ENCODE assay signal across 10 cellular contexts in the genomic region with DNA sequence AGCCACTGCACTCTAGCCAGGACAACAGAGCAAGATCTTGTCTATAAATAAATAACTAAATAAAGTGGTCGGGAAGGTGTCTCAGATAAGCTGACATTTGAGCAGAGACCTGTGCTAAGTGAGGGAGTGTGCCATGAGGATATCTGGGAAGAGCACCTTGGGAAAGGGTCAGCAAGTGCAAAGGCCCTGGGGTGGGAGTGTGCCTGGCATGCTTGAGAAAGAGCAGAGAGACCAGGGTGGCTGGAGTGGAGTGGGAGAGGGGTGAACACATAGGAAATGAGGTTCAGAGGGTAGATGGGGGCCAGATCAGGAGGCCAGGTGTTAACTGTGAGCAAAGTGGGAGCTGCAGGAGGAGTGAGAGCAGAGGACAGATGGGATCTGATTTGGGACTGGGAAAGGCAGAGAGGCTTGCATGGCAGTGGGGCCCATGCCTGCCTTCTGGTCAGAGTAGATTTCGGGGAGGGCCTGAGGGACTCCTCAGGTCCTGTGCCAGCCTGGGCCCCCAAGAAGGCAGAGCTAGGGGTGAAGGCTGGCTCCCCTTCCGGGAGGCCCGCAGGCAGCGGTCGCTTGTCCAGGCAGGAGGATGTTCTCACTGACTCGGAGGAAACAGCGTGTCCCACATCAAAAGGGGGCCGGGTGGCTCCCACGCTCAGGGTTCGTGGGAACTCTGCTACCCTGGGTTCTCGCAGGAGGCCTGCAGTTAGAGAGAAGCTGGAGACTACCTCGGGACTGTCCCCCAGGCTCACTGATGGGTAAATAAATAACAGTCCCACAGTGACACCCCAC. TPM values are rescaled to one million over a fixed set of nuclear protein-coding genes. Genes with fewer than 3 reads are reported as not detected.
DNase-seq lines count a peak whose midpoint lies in the region; ATAC-seq, FAIRE-seq and TF ChIP-seq lines count a peak whose summit lies in the region.
"Had no signal": no experiment of that assay in that cellular context is flagged by ENCODE, and none has a peak within 500 bp of the region (broad histone marks: within the 10 kb centered on the region; RNA-seq: fewer than 3 reads in every experiment).

No MANE protein-coding gene starts in this region.

- peaks cover 21% of the 10 kb centered on the region for H3K36me3 Mint-ChIP-seq in CD4-positive, alpha-beta T cell (ENCODE audit: low read depth)
- peaks cover 3% of the 10 kb centered on the region for H3K36me3 Mint-ChIP-seq in T-helper 17 cell (ENCODE audit: low read depth)
- no peaks in the 10 kb centered on the region for H3K36me3 Mint-ChIP-seq in activated T-helper 1 cell treated with anti-CD3 and anti-CD28 coated beads, Interleukin-12 subunit alpha, Interleukin-12 subunit beta, Interleukin-2, Interleukin-4 antibody, amounts not matched to agents 30 ng/mL and 10 ng/mL and 1 ng/mL, durations not matched to agents 14 hours and 24 hours and 36 hours (ENCODE audit: low read depth)

- peak; percentile 42 for ATAC-seq in CD4-positive, alpha-beta T cell (ENCODE audit: poor library complexity)
- ATAC-seq in T-helper 17 cell (peak; percentile 60), HG03521 (IDR thresholded peaks at IDR 0.05; ENCODE audit: unreplicated experiment) (no peak)
- ATAC-seq: gastroesophageal sphincter had no signal

- H3K4me3 Mint-ChIP-seq in CD4-positive, alpha-beta T cell, result peak overlapping the region; percentile 26
- H3K4me3 Mint-ChIP-seq in T-helper 17 cell, result peak overlapping the region; percentile 77
- H3K4me3 Mint-ChIP-seq in activated T-helper 1 cell treated with anti-CD3 and anti-CD28 coated beads, Interleukin-12 subunit alpha, Interleukin-12 subunit beta, Interleukin-2, Interleukin-4 antibody, amounts not matched to agents 30 ng/mL and 10 ng/mL and 1 ng/mL, durations not matched to agents 14 hours and 24 hours and 36 hours, result peak overlapping the region; percentile 5

- peaks cover 95% of the 10 kb centered on the region for H3K4me1 Mint-ChIP-seq in CD4-positive, alpha-beta T cell (ENCODE audit: low read depth)
- H3K4me1 Mint-ChIP-seq in T-helper 17 cell, result peaks cover 77% of the 10 kb centered on the region
- H3K4me1 Mint-ChIP-seq in activated T-helper 1 cell treated with anti-CD3 and anti-CD28 coated beads, Interleukin-12 subunit alpha, Interleukin-12 subunit beta, Interleukin-2, Interleukin-4 antibody, amounts not matched to agents 30 ng/mL and 10 ng/mL and 1 ng/mL, durations not matched to agents 14 hours and 24 hours and 36 hours (ENCODE audit: low read depth), result peaks cover 17% of the 10 kb centered on the region

- FAIRE-seq in HTR-8/SVneo (lab: Jason Lieb, UNC), result no peak

- POLR2A ChIA-PET in CD4-positive, alpha-beta T cell (lab: Charles Lee), result interaction anchor here (0.9 to 1.0 kb wide), 2 partner anchors 18 to 111 kb away, joined by 3 to 4 read pairs; partner anchors contain the start of gene OAS2

- no peak for TF ChIP-seq CTCF in CD4-positive, alpha-beta T cell (IDR thresholded peaks at IDR 0.05)

- CTCF ChIA-PET in CD4-positive, alpha-beta T cell (lab: Charles Lee), result interaction anchor here (0.8 to 1.9 kb wide), 2 partner anchors 9 to 14 kb away, joined by 3 to 4 read pairs; no protein-coding TSS in a partner anchor

- H3K27ac ChIP-seq in CD4-positive, alpha-beta T cell (ENCODE audit: low read depth, low read length), result peak overlapping the region; percentile 58
- H3K27ac ChIP-seq: gastroesophageal sphincter, SK-N-MC had no signal

- no peaks in the 10 kb centered on the region for H3K27me3 Mint-ChIP-seq in CD4-positive, alpha-beta T cell
- H3K27me3 Mint-ChIP-seq in T-helper 17 cell, result no peaks in the 10 kb centered on the region
- no peaks in the 10 kb centered on the region for H3K27me3 Mint-ChIP-seq in activated T-helper 1 cell treated with anti-CD3 and anti-CD28 coated beads, Interleukin-12 subunit alpha, Interleukin-12 subunit beta, Interleukin-2, Interleukin-4 antibody, amounts not matched to agents 30 ng/mL and 10 ng/mL and 1 ng/mL, durations not matched to agents 14 hours and 24 hours and 36 hours (ENCODE audit: insufficient read depth)

- no peaks in the 10 kb centered on the region for H3K9me3 Mint-ChIP-seq in CD4-positive, alpha-beta T cell
- H3K9me3 Mint-ChIP-seq in activated T-helper 1 cell treated with anti-CD3 and anti-CD28 coated beads, Interleukin-12 subunit alpha, Interleukin-12 subunit beta, Interleukin-2, Interleukin-4 antibody, amounts not matched to agents 30 ng/mL and 10 ng/mL and 1 ng/mL, durations not matched to agents 14 hours and 24 hours and 36 hours, result no peaks in the 10 kb centered on the region

- no peaks in the 10 kb centered on the region for H3K27me3 ChIP-seq in CD4-positive, alpha-beta T cell (ENCODE audit: control insufficient read depth, insufficient read depth, low read length)

- intact Hi-C loops in CD4-positive, alpha-beta T cell (cut with DNase I, micrococcal nuclease), result loop anchor here in 1 of 2 experiments (10.0 kb wide), 1 partner anchor 66 kb away; no protein-coding TSS in a partner anchor
- intact Hi-C loops in activated T-helper 1 cell treated with anti-CD3 and anti-CD28 coated beads, Interleukin-12 subunit alpha, Interleukin-12 subunit beta, Interleukin-2, Interleukin-4 antibody, amounts not matched to agents 30 ng/mL and 10 ng/mL and 1 ng/mL, durations not matched to agents 14 hours and 24 hours and 36 hours (cut with micrococcal nuclease), result no loop called here

- peak; percentile 10 to 52 (median 34) for DNase-seq in CD4-positive, alpha-beta T cell
- DNase-seq in T-helper 17 cell, result peak in 2 of 3 donors; percentile 27 to 28
- no peak for DNase-seq in activated T-helper 1 cell treated with anti-CD3 and anti-CD28 coated beads, Interleukin-12 subunit alpha, Interleukin-12 subunit beta, Interleukin-2, Interleukin-4 antibody, amounts not matched to agents 30 ng/mL and 10 ng/mL and 1 ng/mL, durations not matched to agents 14 hours and 24 hours and 36 hours (ENCODE audit: low spot score)
- peak; percentile 54 for DNase-seq in stimulated activated CD4-positive, alpha-beta T cell treated with anti-CD3 and anti-CD28 coated beads, Interleukin-12 subunit alpha, Interleukin-12 subunit beta, amount 100 ng/mL, for 4 hours
- no peak for DNase-seq in NCI-H2107 (lab: John Stamatoyannopoulos, UW)
- DNase-seq in hippocampal formation (lab: John Stamatoyannopoulos, UW), result no peak
- DNase-seq in HTR-8/SVneo (ENCODE audit: insufficient read length, low spot score), result no peak

- no peaks in the 10 kb centered on the region for H3K9me3 ChIP-seq in CD4-positive, alpha-beta T cell (ENCODE audit: control insufficient read depth, low read length)
- H3K9me3 ChIP-seq in T-helper 17 cell (ENCODE audit: control insufficient read depth, low read length, poor library complexity, severe bottlenecking), result no peaks in the 10 kb centered on the region
- H3K9me3 ChIP-seq: gastroesophageal sphincter had no signal

- H3K27ac Mint-ChIP-seq in CD4-positive, alpha-beta T cell, result peak overlapping the region; percentile 66
- H3K27ac Mint-ChIP-seq in T-helper 17 cell, result peak overlapping the region; percentile 95
- H3K27ac Mint-ChIP-seq in activated T-helper 1 cell treated with anti-CD3 and anti-CD28 coated beads, Interleukin-12 subunit alpha, Interleukin-12 subunit beta, Interleukin-2, Interleukin-4 antibody, amounts not matched to agents 30 ng/mL and 10 ng/mL and 1 ng/mL, durations not matched to agents 14 hours and 24 hours and 36 hours, result peak overlapping the region; percentile 59

RNA-seq across cellular contexts. Expression of gene DTX1, which starts 32.6 kb away (rescaled TPM):
- 10 to 100 TPM; 14.0 to 14.2 TPM for total RNA-seq in CD4-positive, alpha-beta T cell
- 10 to 100 TPM; 20.7 to 27.7 TPM for total RNA-seq in T-helper 17 cell
- 0.29 TPM in 2 replicates for total RNA-seq in activated T-helper 1 cell treated with anti-CD3 and anti-CD28 coated beads, Interleukin-12 subunit alpha, Interleukin-12 subunit beta, Interleukin-2, Interleukin-4 antibody, amounts not matched to agents 30 ng/mL and 10 ng/mL and 1 ng/mL, durations not matched to agents 14 hours and 24 hours and 36 hours

RNA-seq across cellular contexts. Expression of gene RASAL1, which starts 46.4 kb away (rescaled TPM):
- 1 to 10 TPM; 1.2 to 2.7 TPM for total RNA-seq in CD4-positive, alpha-beta T cell
- under 1 TPM; 0.15 to 0.89 TPM for total RNA-seq in T-helper 17 cell
- total RNA-seq in activated T-helper 1 cell treated with anti-CD3 and anti-CD28 coated beads, Interleukin-12 subunit alpha, Interleukin-12 subunit beta, Interleukin-2, Interleukin-4 antibody, amounts not matched to agents 30 ng/mL and 10 ng/mL and 1 ng/mL, durations not matched to agents 14 hours and 24 hours and 36 hours, result 0.10 and 0.34 TPM in 2 replicates

Comparison
In these comparisons a context has a peak if more than half of its experiments do, and no peak if none do; other contexts are left out.
1. DNase-seq: peak in CD4-positive, alpha-beta T cell (10 of 10), T-helper 17 cell (2 of 3) and stimulated activated CD4-positive, alpha-beta T cell treated with anti-CD3 and anti-CD28 coated beads, Interleukin-12 subunit alpha, Interleukin-12 subunit beta, amount 100 ng/mL, for 4 hours (single experiment); none in activated T-helper 1 cell treated with anti-CD3 and anti-CD28 coated beads, Interleukin-12 subunit alpha, Interleukin-12 subunit beta, Interleukin-2, Interleukin-4 antibody, amounts not matched to agents 30 ng/mL and 10 ng/mL and 1 ng/mL, durations not matched to agents 14 hours and 24 hours and 36 hours (single experiment), NCI-H2107 (single experiment), hippocampal formation (0 of 2) and HTR-8/SVneo (single experiment).
2. H3K4me3 Mint-ChIP-seq: peak in every context shown above with its lines; median percentile 77 in T-helper 17 cell; 26 in CD4-positive, alpha-beta T cell; 5 in activated T-helper 1 cell treated with anti-CD3 and anti-CD28 coated beads, Interleukin-12 subunit alpha, Interleukin-12 subunit beta, Interleukin-2, Interleukin-4 antibody, amounts not matched to agents 30 ng/mL and 10 ng/mL and 1 ng/mL, durations not matched to agents 14 hours and 24 hours and 36 hours.
3. RNA of gene DTX1, which starts 32.6 kb away (total RNA-seq): 20.7 to 27.7 TPM in T-helper 17 cell and 14.0 to 14.2 TPM in CD4-positive, alpha-beta T cell; 0.29 TPM in activated T-helper 1 cell treated with anti-CD3 and anti-CD28 coated beads, Interleukin-12 subunit alpha, Interleukin-12 subunit beta, Interleukin-2, Interleukin-4 antibody, amounts not matched to agents 30 ng/mL and 10 ng/mL and 1 ng/mL, durations not matched to agents 14 hours and 24 hours and 36 hours; every median in the first group is over 10 times any median in the second.
4. Peak in every context shown above with its lines, with median percentiles within 50 percentile points of each other: H3K27ac Mint-ChIP-seq.